1 cellular context compared by ENCODE assay signal in genomic region chr16:2669587-2669986, GRCh38. TPM values are rescaled to one million over a fixed set of nuclear protein-coding genes. Genes with fewer than 3 reads are reported as not detected.
"Had no signal": no experiment of that assay in that cellular context is flagged by ENCODE, and none has a peak within 500 bp of the region (broad histone marks: within the 10 kb centered on the region; RNA-seq: fewer than 3 reads in every experiment).

No MANE protein-coding gene starts in this region.

RNA-seq across cellular contexts. Expression of gene PRSS27, which starts 50.4 kb away (rescaled TPM):
- total RNA-seq: skeletal muscle tissue had no signal
